ENCODE assay signal across 8 cellular contexts in genomic region chr4:185344743-185345538, GRCh38. TPM values are rescaled to one million over a fixed set of nuclear protein-coding genes. Genes with fewer than 3 reads are reported as not detected.
DNase-seq lines count a peak whose midpoint lies in the region; ATAC-seq and TF ChIP-seq lines count a peak whose summit lies in the region.

No MANE protein-coding gene starts in this region.

- H3K9me3 ChIP-seq in stomach = no peaks in the 10 kb centered on the region

- intact Hi-C loops in activated CD8-positive, alpha-beta T cell treated with anti-CD3 and anti-CD28 coated beads for 36 hours (cut with micrococcal nuclease) = no loop called here
- intact Hi-C loops in stomach (cut with DNase I; ENCODE audit: low total_unique reads) = no loop called here

- CTCF ChIA-PET in activated CD8-positive, alpha-beta T cell treated with anti-CD3 and anti-CD28 coated beads for 36 hours (lab: Charles Lee) = interaction anchor here (0.5 to 0.7 kb wide), 2 partner anchors 40 to 693 kb away, joined by 3 read pairs; no protein-coding TSS in a partner anchor

- TF ChIP-seq POLR2A in stomach (IDR thresholded peaks at IDR 0.05) = no peak

- no peaks in the 10 kb centered on the region for H3K27me3 ChIP-seq in stomach

- peak; percentile 49 for ATAC-seq in GM19035 (IDR thresholded peaks at IDR 0.05; ENCODE audit: unreplicated experiment)
- peak; percentile 52 for ATAC-seq in HG02870 (IDR thresholded peaks at IDR 0.05; ENCODE audit: unreplicated experiment)
- ATAC-seq in activated CD8-positive, alpha-beta T cell treated with anti-CD3 and anti-CD28 coated beads for 36 hours = peak; percentile 39
- ATAC-seq in stimulated activated effector memory CD8-positive, alpha-beta T cell treated with anti-CD3 and anti-CD28 coated beads, Interleukin-12 subunit alpha, Interleukin-12 subunit beta, amount 100 ng/mL, for 72 hours = peak; percentile 39
- no peak for ATAC-seq in esophagus mucosa

- peaks cover 32% of the 10 kb centered on the region for H3K4me1 Mint-ChIP-seq in activated CD8-positive, alpha-beta T cell treated with anti-CD3 and anti-CD28 coated beads for 36 hours (ENCODE audit: low read depth)
- H3K4me1 Mint-ChIP-seq in stimulated activated effector memory CD8-positive, alpha-beta T cell treated with anti-CD3 and anti-CD28 coated beads, Interleukin-12 subunit alpha, Interleukin-12 subunit beta, amount 100 ng/mL, for 72 hours = peaks cover 42% of the 10 kb centered on the region

- TF ChIP-seq EP300 in stomach (IDR thresholded peaks at IDR 0.05) = no peak

- 74 to 83% (median 77%) methylated on average over 6 of the region's 6 CpGs for WGBS in stomach, 5 donors

- H3K36me3 ChIP-seq in stomach = peaks cover 0 to 70% (median 58%) of the 10 kb centered on the region in 4 donors

- H3K27me3 Mint-ChIP-seq in activated CD8-positive, alpha-beta T cell treated with anti-CD3 and anti-CD28 coated beads for 36 hours = no peaks in the 10 kb centered on the region

- TF ChIP-seq CTCF in activated CD8-positive, alpha-beta T cell treated with anti-CD3 and anti-CD28 coated beads for 36 hours (IDR thresholded peaks at IDR 0.05) = no peak
- TF ChIP-seq CTCF in stomach (IDR thresholded peaks at IDR 0.05) = no peak

- no peak for DNase-seq in activated CD8-positive, alpha-beta T cell treated with anti-CD3 and anti-CD28 coated beads for 36 hours
- DNase-seq in stimulated activated effector memory CD8-positive, alpha-beta T cell treated with anti-CD3 and anti-CD28 coated beads, Interleukin-12 subunit alpha, Interleukin-12 subunit beta, amount 100 ng/mL, for 72 hours (ENCODE audit: low spot score in 2 of 2) = no peak
- DNase-seq in stomach = no peak
- no peak for DNase-seq in GM03348 (ENCODE audit: low spot score)
- no peak for DNase-seq in substantia nigra (lab: John Stamatoyannopoulos, UW)

- peaks cover 38% of the 10 kb centered on the region for H3K36me3 Mint-ChIP-seq in activated CD8-positive, alpha-beta T cell treated with anti-CD3 and anti-CD28 coated beads for 36 hours (ENCODE audit: low read depth)
- peaks cover 58% of the 10 kb centered on the region for H3K36me3 Mint-ChIP-seq in stimulated activated effector memory CD8-positive, alpha-beta T cell treated with anti-CD3 and anti-CD28 coated beads, Interleukin-12 subunit alpha, Interleukin-12 subunit beta, amount 100 ng/mL, for 72 hours

- peak overlapping the region; percentile 88 for H3K27ac Mint-ChIP-seq in activated CD8-positive, alpha-beta T cell treated with anti-CD3 and anti-CD28 coated beads for 36 hours
- H3K27ac Mint-ChIP-seq in stimulated activated effector memory CD8-positive, alpha-beta T cell treated with anti-CD3 and anti-CD28 coated beads, Interleukin-12 subunit alpha, Interleukin-12 subunit beta, amount 100 ng/mL, for 72 hours = peak overlapping the region; percentile 63

- H3K4me3 Mint-ChIP-seq in activated CD8-positive, alpha-beta T cell treated with anti-CD3 and anti-CD28 coated beads for 36 hours = peak overlapping the region; percentile 35
- peak overlapping the region; percentile 12 for H3K4me3 Mint-ChIP-seq in stimulated activated effector memory CD8-positive, alpha-beta T cell treated with anti-CD3 and anti-CD28 coated beads, Interleukin-12 subunit alpha, Interleukin-12 subunit beta, amount 100 ng/mL, for 72 hours

- H3K27ac ChIP-seq in stomach (peak overlapping the region in 1 of 5 donors; percentile 56), substantia nigra (ENCODE audit: low read depth, low read length, poor library complexity, severe bottlenecking) (no peak overlapping the region)

- H3K4me1 ChIP-seq in stomach = peaks cover 0 to 6% (median 0%) of the 10 kb centered on the region in 4 donors

- H3K4me3 ChIP-seq in stomach = no peak overlapping the region

- POLR2A ChIA-PET in activated CD8-positive, alpha-beta T cell treated with anti-CD3 and anti-CD28 coated beads for 36 hours (lab: Charles Lee) = no interaction called here

- no peaks in the 10 kb centered on the region for H3K9me3 Mint-ChIP-seq in activated CD8-positive, alpha-beta T cell treated with anti-CD3 and anti-CD28 coated beads for 36 hours
- H3K9me3 Mint-ChIP-seq in stimulated activated effector memory CD8-positive, alpha-beta T cell treated with anti-CD3 and anti-CD28 coated beads, Interleukin-12 subunit alpha, Interleukin-12 subunit beta, amount 100 ng/mL, for 72 hours = no peaks in the 10 kb centered on the region

RNA-seq across cellular contexts. Expression of gene LRP2BP, which starts 50.8 kb away (rescaled TPM):
- 1 to 10 TPM; 1.1 to 1.2 TPM for total RNA-seq in activated CD8-positive, alpha-beta T cell treated with anti-CD3 and anti-CD28 coated beads for 36 hours
- 0.60 TPM for total RNA-seq in esophagus mucosa
- total RNA-seq in stomach = 1 to 10 TPM in 1 of 5 donors, under 1 TPM in 2, not detected in 2; 0.45 to 4.8 (median 0.58) TPM
- under 1 TPM in 2 of 3 donors, not detected in 1; 0.31 to 0.43 TPM for polyA plus RNA-seq in stomach

RNA-seq across cellular contexts. Expression of gene ANKRD37, which starts 51.7 kb away (rescaled TPM):
- total RNA-seq in activated CD8-positive, alpha-beta T cell treated with anti-CD3 and anti-CD28 coated beads for 36 hours = 10 to 100 TPM; 51.2 to 54.6 TPM
- total RNA-seq in esophagus mucosa (36.3 TPM), stomach (10 to 100 TPM in 2 of 5 donors, 1 to 10 TPM in 3; 1.2 to 21.0 (median 8.1) TPM)
- 10 to 100 TPM; 13.3 to 21.7 (median 18.6) TPM for polyA plus RNA-seq in stomach
